ENCODE assay signal across 12 cellular contexts in genomic region chr21:46122241-46122671, GRCh38. TPM values are rescaled to one million over a fixed set of nuclear protein-coding genes. Genes with fewer than 3 reads are reported as not detected.
DNase-seq lines count a peak whose midpoint lies in the region; ATAC-seq, FAIRE-seq and TF ChIP-seq lines count a peak whose summit lies in the region.
"Had no signal": no experiment of that assay in that cellular context is flagged by ENCODE, and none has a peak within 500 bp of the region (broad histone marks: within the 10 kb centered on the region; RNA-seq: fewer than 3 reads in every experiment).

No MANE protein-coding gene starts in this region.

- no peaks in the 10 kb centered on the region for H3K9me3 ChIP-seq in left lung

- H3K4me1 ChIP-seq in left lung: no peaks in the 10 kb centered on the region

- no peak for ATAC-seq in left lung
- no peak for ATAC-seq in GM18867 (IDR thresholded peaks at IDR 0.05; ENCODE audit: unreplicated experiment)
- ATAC-seq: stimulated activated naive CD8-positive, alpha-beta T cell treated with anti-CD3 and anti-CD28 coated beads, Interleukin-15, amount 100 ng/mL, for 72 hours had no signal

- H3K27ac ChIP-seq in brain microvascular endothelial cell: peak overlapping the region; percentile 56
- no peak overlapping the region for H3K27ac ChIP-seq in left lung

- peak; percentile 5 for TF ChIP-seq CTCF in brain microvascular endothelial cell (IDR thresholded peaks at IDR 0.05; ENCODE audit: low read depth, low read length, missing control alignments)
- no peak for TF ChIP-seq CTCF in left lung (IDR thresholded peaks at IDR 0.05)

- intact Hi-C loops in left lung (cut with DNase I): no loop called here

- DNase-seq in A172 (ENCODE audit: low spot score) (peak; percentile 79), GM12891 (ENCODE audit: insufficient read length, low spot score) (peak; percentile 13), brain microvascular endothelial cell (peak; percentile 84), left lung (peak; percentile 23 to 62), cerebellum (ENCODE audit: low spot score) (no peak), COR-L47 (lab: John Stamatoyannopoulos, UW) (no peak), C1 segment of cervical spinal cord (lab: John Stamatoyannopoulos, UW) (no peak)
- DNase-seq: activated CD4-positive, alpha-beta T cell treated with anti-CD3 and anti-CD28 coated beads, Interleukin-2, amount 10 ng/mL, durations not matched to agents 7 days and 5 days; NCI-H2227 treated with DMSO at 0.1 percent for 48 hours had no signal

- H3K4me3 ChIP-seq in brain microvascular endothelial cell (ENCODE audit: low read depth, low read length): no peak overlapping the region
- no peak overlapping the region for H3K4me3 ChIP-seq in left lung

- peaks cover 93% of the 10 kb centered on the region for H3K36me3 ChIP-seq in brain microvascular endothelial cell (replicated peaks)
- H3K36me3 ChIP-seq in left lung: peaks cover 0 to 67% of the 10 kb centered on the region in 2 donors

- in situ Hi-C loops in brain microvascular endothelial cell (cut with HindIII; ENCODE audit: low pct_ligation_motif_present, low sequenced_read_pairs): no loop called here

- H3K27me3 ChIP-seq in brain microvascular endothelial cell (replicated peaks): no peaks in the 10 kb centered on the region
- H3K27me3 ChIP-seq in left lung: no peaks in the 10 kb centered on the region

- no peak for TF ChIP-seq POLR2A in GM12891 (IDR thresholded peaks at IDR 0.05; ENCODE audit: low read depth, low read length)

- no peak for FAIRE-seq in GM12891 (lab: Jason Lieb, UNC)
- FAIRE-seq: GM12892 had no signal

TF ChIP-seq in GM12891, 5 proteins besides CTCF, POLR2A, EP300 and RAD21:
- TF ChIP-seq TAF1 (IDR thresholded peaks at IDR 0.05; ENCODE audit: low read depth, low read length) (no peak), POU2F2 (IDR thresholded peaks at IDR 0.05; ENCODE audit: low read depth, low read length) (no peak), PAX5 (IDR thresholded peaks at IDR 0.05; ENCODE audit: insufficient read depth, low read length, severe bottlenecking) (no peak), SPI1 (IDR thresholded peaks at IDR 0.05; ENCODE audit: low read depth, low read length) (no peak), POLR2AphosphoS5 (IDR thresholded peaks at IDR 0.05; ENCODE audit: low read depth, low read length) (no peak)

RNA-seq across cellular contexts. Expression of gene COL6A2, which starts 24.3 kb away (rescaled TPM):
- total RNA-seq in A172 (2014; rRNA removed; shearing (Covaris generic)): 163 and 221 TPM in 2 replicates
- polyA plus RNA-seq in GM12891 (2012; ENCODE audit: low read depth, missing spikeins): 1.5 TPM
- 100 to 1,000 TPM; 405 to 474 TPM for total RNA-seq in left lung
- 60.3 TPM for total RNA-seq in cerebellum

RNA-seq across cellular contexts. Expression of gene FTCD, which starts 33.1 kb away (rescaled TPM):
- total RNA-seq in A172 (2014; rRNA removed; shearing (Covaris generic)): 0.45 TPM in 1 of 2 replicates, not detected in the other
- polyA plus RNA-seq in GM12891 (2012; ENCODE audit: low read depth, missing spikeins): 0.45 TPM
- under 1 TPM; 0.29 to 0.38 TPM for total RNA-seq in left lung
- total RNA-seq in cerebellum: 0.73 TPM
- total RNA-seq: activated CD4-positive, alpha-beta T cell treated with anti-CD3 and anti-CD28 coated beads, Interleukin-2, amount 10 ng/mL, durations not matched to agents 7 days and 5 days had no signal

Comparison
In these comparisons a context has a peak if more than half of its experiments do, and no peak if none do; other contexts are left out.
1. DNase-seq: peak in A172 (single experiment), GM12891 (single experiment), brain microvascular endothelial cell (single experiment) and left lung (2 of 2); none in cerebellum (single experiment), COR-L47 (single experiment) and C1 segment of cervical spinal cord (0 of 14).